In the genomic region with DNA sequence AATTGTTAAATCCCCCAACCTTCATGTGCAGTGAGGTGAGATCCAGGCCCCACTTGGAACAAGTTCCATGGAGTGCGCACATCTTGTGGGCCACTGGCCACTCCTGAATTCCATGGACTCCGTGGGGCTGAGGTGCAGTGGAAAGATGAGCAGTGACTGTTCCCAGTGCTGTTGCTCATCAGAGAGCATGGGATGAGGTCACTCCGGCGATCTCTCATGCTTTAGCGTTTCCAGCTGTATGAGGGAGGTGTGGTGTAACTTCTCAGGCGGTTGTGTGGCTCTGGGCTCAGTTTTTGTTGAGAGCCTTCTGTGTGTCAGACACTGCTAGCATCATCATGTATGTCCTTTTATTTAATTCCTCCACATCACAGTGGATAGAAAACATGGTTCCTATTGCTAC, we compare ENCODE assay signal across 13 cellular contexts.
DNase-seq lines count a peak whose midpoint lies in the region; ATAC-seq and TF ChIP-seq lines count a peak whose summit lies in the region.
"Had no signal": no experiment of that assay in that cellular context is flagged by ENCODE, and none has a peak within 500 bp of the region (broad histone marks: within the 10 kb centered on the region; RNA-seq: fewer than 3 reads in every experiment).

No MANE protein-coding gene starts in this region.

- no peak overlapping the region for H3K4me3 ChIP-seq in heart left ventricle
- H3K4me3 ChIP-seq in gastrocnemius medialis, result no peak overlapping the region
- H3K4me3 ChIP-seq in GM23338, result no peak overlapping the region

- H3K27me3 Mint-ChIP-seq in activated naive CD8-positive, alpha-beta T cell treated with anti-CD3 and anti-CD28 coated beads, Interleukin-2, amount 50 U/mL, for 24 hours, result no peaks in the 10 kb centered on the region
- peaks cover 2% of the 10 kb centered on the region for H3K27me3 Mint-ChIP-seq in GM23338 (ENCODE audit: insufficient read depth, low read depth, poor library complexity)
- no peaks in the 10 kb centered on the region for H3K27me3 Mint-ChIP-seq in T-helper 17 cell
- H3K27me3 Mint-ChIP-seq: CD8-positive, alpha-beta memory T cell had no signal

- 83 to 92% (median 87%) methylated on average over 6 of the region's 6 CpGs for WGBS in heart left ventricle, 4 donors

- ATAC-seq in activated naive CD8-positive, alpha-beta T cell treated with anti-CD3 and anti-CD28 coated beads, Interleukin-2, amount 50 U/mL, for 24 hours, result no peak
- ATAC-seq in heart left ventricle (peak; percentile 13 to 86 (median 62)), gastrocnemius medialis (peak; percentile 62 to 64), GM23338 (no peak), T-helper 17 cell (no peak), HG03095 (IDR thresholded peaks at IDR 0.05; ENCODE audit: unreplicated experiment) (no peak)
- ATAC-seq: natural killer cell had no signal

- no peak overlapping the region for H2AFZ ChIP-seq in GM23338

- H3K4me1 ChIP-seq in heart left ventricle (peaks cover 0 to 56% (median 30%) of the 10 kb centered on the region in 12 donors), gastrocnemius medialis (peaks cover 68 to 80% of the 10 kb centered on the region in 2 donors), GM23338 (ENCODE audit: insufficient read depth) (peaks cover 3% of the 10 kb centered on the region; the same call in 1 of the 2 replicates)

- H3K27ac ChIP-seq in heart left ventricle, result peak overlapping the region in 3 of 12 donors; percentile 22 to 49 (median 25)
- peak overlapping the region; percentile 81 to 91 (median 82) for H3K27ac ChIP-seq in gastrocnemius medialis
- no peak overlapping the region for H3K27ac ChIP-seq in GM23338 (ENCODE audit: low read depth)

- DNase-seq in GM03348 (ENCODE audit: low spot score) (peak; percentile 88), heart left ventricle (peak in 4 of 5 donors; percentile 22 to 63 (median 50)), gastrocnemius medialis (peak; percentile 61 to 81), GM23338 (ENCODE audit: low spot score) (no peak), HuH-7 (ENCODE audit: low spot score) (no peak), T-helper 17 cell (no peak)
- DNase-seq in activated naive CD8-positive, alpha-beta T cell treated with anti-CD3 and anti-CD28 coated beads, Interleukin-2, amount 50 U/mL, for 24 hours, result no peak
- DNase-seq: CD8-positive, alpha-beta memory T cell; effector CD4-positive, alpha-beta T cell; natural killer cell; NCI-H2029; T-helper 9 cell had no signal

- H3K4me1 Mint-ChIP-seq in activated naive CD8-positive, alpha-beta T cell treated with anti-CD3 and anti-CD28 coated beads, Interleukin-2, amount 50 U/mL, for 24 hours, result peaks cover 47% of the 10 kb centered on the region
- H3K4me1 Mint-ChIP-seq in GM23338 (peaks cover 17% of the 10 kb centered on the region), T-helper 17 cell (peaks cover 23% of the 10 kb centered on the region)

- peaks cover 2% of the 10 kb centered on the region for H3K36me3 Mint-ChIP-seq in activated naive CD8-positive, alpha-beta T cell treated with anti-CD3 and anti-CD28 coated beads, Interleukin-2, amount 50 U/mL, for 24 hours (ENCODE audit: low read depth)
- peaks cover 7% of the 10 kb centered on the region; the same call in 2 of the 3 replicates for H3K36me3 Mint-ChIP-seq in GM23338 (ENCODE audit: low read depth)
- no peaks in the 10 kb centered on the region for H3K36me3 Mint-ChIP-seq in T-helper 17 cell (ENCODE audit: low read depth)
- H3K36me3 Mint-ChIP-seq: CD8-positive, alpha-beta memory T cell; natural killer cell had no signal

- peaks cover 53% of the 10 kb centered on the region for H3K79me2 ChIP-seq in GM23338 (replicated peaks; ENCODE audit: insufficient read depth)

- H3K9me3 Mint-ChIP-seq in activated naive CD8-positive, alpha-beta T cell treated with anti-CD3 and anti-CD28 coated beads, Interleukin-2, amount 50 U/mL, for 24 hours, result no peaks in the 10 kb centered on the region
- H3K9me3 Mint-ChIP-seq in GM23338, result peaks cover 10% of the 10 kb centered on the region; the same call in 2 of the 3 replicates
- H3K9me3 Mint-ChIP-seq: CD8-positive, alpha-beta memory T cell; natural killer cell had no signal

- H3K9me3 ChIP-seq in heart left ventricle, result peaks cover 0 to 5% (median 0%) of the 10 kb centered on the region in 12 donors
- no peaks in the 10 kb centered on the region for H3K9me3 ChIP-seq in gastrocnemius medialis
- H3K9me3 ChIP-seq in T-helper 17 cell (ENCODE audit: control insufficient read depth, low read length, poor library complexity, severe bottlenecking), result no peaks in the 10 kb centered on the region

- no peak for TF ChIP-seq CTCF in heart left ventricle (IDR thresholded peaks at IDR 0.05)
- no peak for TF ChIP-seq CTCF in gastrocnemius medialis (IDR thresholded peaks at IDR 0.05 in 4 of 5, conservative IDR thresholded peaks at IDR 0.05 in 1 of 5)
- no peak for TF ChIP-seq CTCF in GM23338 (conservative IDR thresholded peaks at IDR 0.05; ENCODE audit: low read depth in 2 of 2)

- H3K4me2 ChIP-seq in GM23338, result no peak overlapping the region

- intact Hi-C loops in heart left ventricle (cut with DNase I) (loop anchor here in 1 of 10 donors (10.0 kb wide), 1 partner anchor 98 kb away; the partner anchor contains the start of gene GALNT2), gastrocnemius medialis (cut with DNase I; ENCODE audit: low total_unique reads) (loop anchor here (2.0 kb wide), 1 partner anchor 42 kb away; no protein-coding TSS in a partner anchor)

- H3K27ac Mint-ChIP-seq in activated naive CD8-positive, alpha-beta T cell treated with anti-CD3 and anti-CD28 coated beads, Interleukin-2, amount 50 U/mL, for 24 hours, result peak overlapping the region; percentile 40
- no peak overlapping the region for H3K27ac Mint-ChIP-seq in GM23338
- no peak overlapping the region for H3K27ac Mint-ChIP-seq in T-helper 17 cell

- H3F3A ChIP-seq in GM23338 (replicated peaks; ENCODE audit: low read depth), result no peaks in the 10 kb centered on the region

- in situ Hi-C loops in gastrocnemius medialis (cut with MboI; ENCODE audit: low sequenced_read_pairs in 4 of 4), result no loop called here

- H3K9me2 ChIP-seq in GM23338 (ENCODE audit: insufficient read depth), result peaks cover 14% of the 10 kb centered on the region; the same call in 1 of the 2 replicates

- no peaks in the 10 kb centered on the region for H3K36me3 ChIP-seq in heart left ventricle
- H3K36me3 ChIP-seq in gastrocnemius medialis, result no peaks in the 10 kb centered on the region
- H3K36me3 ChIP-seq in GM23338 (ENCODE audit: insufficient read depth), result no peaks in the 10 kb centered on the region

- TF ChIP-seq POLR2A in heart left ventricle (IDR thresholded peaks at IDR 0.05), result no peak
- TF ChIP-seq POLR2A in gastrocnemius medialis (IDR thresholded peaks at IDR 0.05), result no peak

- H3K4me3 Mint-ChIP-seq in activated naive CD8-positive, alpha-beta T cell treated with anti-CD3 and anti-CD28 coated beads, Interleukin-2, amount 50 U/mL, for 24 hours, result no peak overlapping the region
- H3K4me3 Mint-ChIP-seq in GM23338 (no peak overlapping the region), T-helper 17 cell (no peak overlapping the region)
- H3K4me3 Mint-ChIP-seq: CD8-positive, alpha-beta memory T cell; natural killer cell had no signal

- H3K27me3 ChIP-seq in heart left ventricle, result no peaks in the 10 kb centered on the region
- H3K27me3 ChIP-seq in gastrocnemius medialis, result no peaks in the 10 kb centered on the region
- no peaks in the 10 kb centered on the region for H3K27me3 ChIP-seq in GM23338 (ENCODE audit: insufficient read depth)

- peaks cover 6% of the 10 kb centered on the region for H4K20me1 ChIP-seq in GM23338 (replicated peaks; ENCODE audit: insufficient read depth)

TF ChIP-seq in GM23338, 12 proteins besides CTCF, POLR2A, EP300 and RAD21 (continues in another document):
- no peak for TF ChIP-seq JUNB (IDR thresholded peaks at IDR 0.05; ENCODE audit: unreplicated experiment)
- no peak for TF ChIP-seq REST (IDR thresholded peaks at IDR 0.05; ENCODE audit: unreplicated experiment)
- TF ChIP-seq ZNF331 (CRISPR knock-in tag; IDR thresholded peaks at IDR 0.05; ENCODE audit: low read depth), result no peak

Comparison
In these comparisons a context has a peak if more than half of its experiments do, and no peak if none do; other contexts are left out.
1. DNase-seq: peak in GM03348 (single experiment), heart left ventricle (4 of 5) and gastrocnemius medialis (2 of 2); none in activated naive CD8-positive, alpha-beta T cell treated with anti-CD3 and anti-CD28 coated beads, Interleukin-2, amount 50 U/mL, for 24 hours (single experiment), GM23338 (single experiment), HuH-7 (single experiment) and T-helper 17 cell (0 of 3).
2. ATAC-seq: peak in heart left ventricle (4 of 4) and gastrocnemius medialis (2 of 2); none in activated naive CD8-positive, alpha-beta T cell treated with anti-CD3 and anti-CD28 coated beads, Interleukin-2, amount 50 U/mL, for 24 hours (single experiment), GM23338 (single experiment), T-helper 17 cell (single experiment) and HG03095 (single experiment).